28 cellular contexts compared by ENCODE assay signal in the genomic region with DNA sequence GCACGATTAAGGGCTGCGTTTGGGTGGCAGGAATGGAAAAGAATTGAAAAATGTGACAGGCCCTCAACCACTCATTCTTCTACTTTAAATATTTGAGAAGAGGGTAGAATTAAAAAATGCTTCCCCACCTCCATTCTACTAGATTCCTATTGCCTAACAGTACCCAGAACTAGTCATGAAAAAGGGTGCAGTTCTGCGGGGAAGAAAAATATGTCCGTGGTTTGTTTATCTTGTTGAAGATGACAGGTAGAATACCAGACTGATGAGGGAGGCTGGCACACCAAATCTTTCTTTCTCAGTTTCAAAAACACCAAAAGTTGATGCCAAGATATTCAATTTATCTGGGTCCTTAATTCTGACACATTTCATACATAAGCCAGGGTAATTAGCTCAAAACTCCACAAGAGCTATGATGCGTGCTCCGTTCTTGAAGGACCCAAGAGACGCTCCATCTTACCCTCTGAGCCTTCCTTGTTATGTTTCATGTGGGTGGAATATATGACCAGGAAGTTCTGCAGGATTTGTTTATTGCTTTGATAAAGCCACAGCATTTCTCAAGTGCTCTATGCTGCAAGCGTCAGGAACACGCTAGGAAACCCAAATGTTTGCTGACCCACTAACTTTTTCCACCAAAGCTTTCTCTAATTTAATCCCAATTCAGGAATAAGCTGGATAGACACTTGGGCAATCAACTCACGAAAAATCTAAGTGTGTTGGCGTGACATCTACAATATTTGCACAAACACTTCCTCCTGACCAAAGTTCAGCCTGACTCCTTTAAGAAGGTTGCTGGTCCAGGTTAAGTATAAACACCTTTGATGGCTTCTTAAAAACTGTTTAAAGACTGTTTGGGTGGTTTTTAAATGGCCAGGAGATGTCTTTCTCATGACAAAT. TPM values are rescaled to one million over a fixed set of nuclear protein-coding genes. Genes with fewer than 3 reads are reported as not detected.
DNase-seq lines count a peak whose midpoint lies in the region; ATAC-seq, FAIRE-seq and TF ChIP-seq lines count a peak whose summit lies in the region.
"Had no signal": no experiment of that assay in that cellular context is flagged by ENCODE, and none has a peak within 500 bp of the region (broad histone marks: within the 10 kb centered on the region; RNA-seq: fewer than 3 reads in every experiment).

No MANE protein-coding gene starts in this region.

- no peak for TF ChIP-seq POLR2A in A549 (IDR thresholded peaks at IDR 0.05; ENCODE audit: low read length)

- H3K9ac ChIP-seq in PC-3 (ENCODE audit: low read length) = no peak overlapping the region
- peak overlapping the region in 1 of 2 donors; percentile 39 for H3K9ac ChIP-seq in colonic mucosa (ENCODE audit: low read depth in 2 of 2, low read length in 2 of 2)

- H3F3A ChIP-seq in PC-3 (ENCODE audit: low read length, unreplicated experiment) = no peaks in the 10 kb centered on the region

- no peak overlapping the region for H3K4me3 Mint-ChIP-seq in T-cell
- H3K4me3 Mint-ChIP-seq in activated T-cell treated with anti-CD3 and anti-CD28 coated beads, Interleukin-2, amount 50 U/mL, for 24 hours = no peak overlapping the region
- H3K4me3 Mint-ChIP-seq: activated B cell treated with CpG ODN at 0.5 μM for 24 hours; CD14-positive monocyte; naive B cell; stimulated activated naive CD8-positive, alpha-beta T cell treated with anti-CD3 and anti-CD28 coated beads, Interleukin-15, amount 100 ng/mL, for 72 hours had no signal

- no peaks in the 10 kb centered on the region for H4K20me1 ChIP-seq in PC-3 (ENCODE audit: low read length)

- TF ChIP-seq RAD21 in A549 (conservative IDR thresholded peaks at IDR 0.05 in 1 of 2, IDR thresholded peaks at IDR 0.05 in 1 of 2) = no peak

- no peaks in the 10 kb centered on the region for H3K36me3 Mint-ChIP-seq in T-cell
- no peaks in the 10 kb centered on the region for H3K36me3 Mint-ChIP-seq in activated T-cell treated with anti-CD3 and anti-CD28 coated beads, Interleukin-2, amount 50 U/mL, for 24 hours (ENCODE audit: low read depth)
- H3K36me3 Mint-ChIP-seq: CD14-positive monocyte, naive B cell had no signal

- H3K27me3 Mint-ChIP-seq in T-cell = peaks cover 8 to 27% of the 10 kb centered on the region in 2 donors
- H3K27me3 Mint-ChIP-seq in activated T-cell treated with anti-CD3 and anti-CD28 coated beads, Interleukin-2, amount 50 U/mL, for 24 hours = peaks cover 35% of the 10 kb centered on the region

- WGBS in A549 (ENCODE audit: missing lambda C conversion rate) = 59% methylated on average over 11 of the region's 11 CpGs

- FAIRE-seq in A549 (lab: Jason Lieb, UNC) = no peak
- FAIRE-seq: endothelial cell of umbilical vein, kidney had no signal

- TF ChIP-seq EP300 in A549 (IDR thresholded peaks at IDR 0.05) = no peak

- ATAC-seq in A549 = no peak
- no peak for ATAC-seq in PC-3
- peak; percentile 92 for ATAC-seq in mucosa of descending colon
- ATAC-seq in HG03442 (IDR thresholded peaks at IDR 0.05; ENCODE audit: unreplicated experiment) = no peak
- no peak for ATAC-seq in T-cell (replicated peaks in 1 of 4)
- ATAC-seq: gastroesophageal sphincter; stimulated activated naive CD8-positive, alpha-beta T cell treated with anti-CD3 and anti-CD28 coated beads, Interleukin-15, amount 100 ng/mL, for 72 hours had no signal

- H3K27ac ChIP-seq in A549 (no peak overlapping the region), PC-3 (ENCODE audit: low read length) (no peak overlapping the region), colonic mucosa (peak overlapping the region; percentile 71), tibial artery (no peak overlapping the region)
- H3K27ac ChIP-seq: cardiac muscle cell, gastroesophageal sphincter, RWPE1 had no signal

- CTCF ChIA-PET in A549 (lab: Yijun Ruan, JAX) = interaction anchor here (1.6 kb wide), 1 partner anchor 9 kb away, joined by 3 read pairs; no protein-coding TSS in a partner anchor
- CTCF ChIA-PET in PC-3 (lab: Charles Lee) = no interaction called here
- CTCF ChIA-PET in T-cell (lab: Charles Lee) = no interaction called here

- H3K4me2 ChIP-seq in A549 (peak overlapping the region; percentile 24; the same call in 2 of the 3 replicates), PC-3 (ENCODE audit: low read length) (no peak overlapping the region)

- no peak overlapping the region for H3K4me3 ChIP-seq in A549
- no peak overlapping the region for H3K4me3 ChIP-seq in PC-3 (ENCODE audit: low read length)
- no peak overlapping the region for H3K4me3 ChIP-seq in colonic mucosa
- no peak overlapping the region for H3K4me3 ChIP-seq in mucosa of descending colon
- no peak overlapping the region for H3K4me3 ChIP-seq in tibial artery
- H3K4me3 ChIP-seq: cardiac muscle cell, gastroesophageal sphincter, lung had no signal

- intact Hi-C loops in PC-3 (cut with micrococcal nuclease) = no loop called here
- intact Hi-C loops in colonic mucosa (cut with DNase I) = no loop called here
- intact Hi-C loops in mucosa of descending colon (cut with DNase I, micrococcal nuclease) = no loop called here
- intact Hi-C loops in tibial artery (cut with DNase I; ENCODE audit: low total_unique reads) = no loop called here

- BruUV-seq in PC-3 (replicated peaks; lab: Mats Ljungman, UMichigan) = no TSS peak

- H3K27ac Mint-ChIP-seq in T-cell = no peak overlapping the region
- H3K27ac Mint-ChIP-seq in activated T-cell treated with anti-CD3 and anti-CD28 coated beads, Interleukin-2, amount 50 U/mL, for 24 hours = no peak overlapping the region
- H3K27ac Mint-ChIP-seq: activated B cell treated with CpG ODN at 0.5 μM for 24 hours, CD14-positive monocyte had no signal

- no peaks in the 10 kb centered on the region for H3K9me3 Mint-ChIP-seq in T-cell
- no peaks in the 10 kb centered on the region for H3K9me3 Mint-ChIP-seq in activated T-cell treated with anti-CD3 and anti-CD28 coated beads, Interleukin-2, amount 50 U/mL, for 24 hours
- H3K9me3 Mint-ChIP-seq: activated B cell treated with CpG ODN at 0.5 μM for 24 hours; stimulated activated naive CD8-positive, alpha-beta T cell treated with anti-CD3 and anti-CD28 coated beads, Interleukin-15, amount 100 ng/mL, for 72 hours had no signal

- no peaks in the 10 kb centered on the region for H3K79me2 ChIP-seq in PC-3 (ENCODE audit: low read length)

- POLR2A ChIA-PET in A549 (lab: Yijun Ruan, JAX) = no interaction called here
- POLR2A ChIA-PET in PC-3 (lab: Charles Lee; ENCODE audit: unreplicated experiment) = no interaction called here
- POLR2A ChIA-PET in T-cell (lab: Charles Lee) = no interaction called here

- H3K27me3 ChIP-seq in PC-3 (ENCODE audit: low read length) (no peaks in the 10 kb centered on the region), colonic mucosa (no peaks in the 10 kb centered on the region), tibial artery (no peaks in the 10 kb centered on the region)
- H3K27me3 ChIP-seq: cardiac muscle cell, gastroesophageal sphincter had no signal

- H3K9me2 ChIP-seq in PC-3 (replicated peaks; ENCODE audit: low read length) = no peaks in the 10 kb centered on the region

- H3K9me3 ChIP-seq in A549 (no peaks in the 10 kb centered on the region), PC-3 (ENCODE audit: low read length) (no peaks in the 10 kb centered on the region), colonic mucosa (no peaks in the 10 kb centered on the region), mucosa of descending colon (no peaks in the 10 kb centered on the region), tibial artery (no peaks in the 10 kb centered on the region)
- H3K9me3 ChIP-seq: gastroesophageal sphincter had no signal

- H3K4me1 ChIP-seq in A549 (peaks cover 10% of the 10 kb centered on the region; the same call in 2 of the 3 replicates), PC-3 (ENCODE audit: insufficient read depth, low read length) (no peaks in the 10 kb centered on the region), colonic mucosa (no peaks in the 10 kb centered on the region), mucosa of descending colon (ENCODE audit: low read depth) (peaks cover 19% of the 10 kb centered on the region), tibial artery (no peaks in the 10 kb centered on the region)
- H3K4me1 ChIP-seq: gastroesophageal sphincter had no signal

- no peak overlapping the region for H2AFZ ChIP-seq in PC-3 (ENCODE audit: low read length)

- no peaks in the 10 kb centered on the region for H3K4me1 Mint-ChIP-seq in T-cell
- H3K4me1 Mint-ChIP-seq in activated T-cell treated with anti-CD3 and anti-CD28 coated beads, Interleukin-2, amount 50 U/mL, for 24 hours (ENCODE audit: low read depth) = no peaks in the 10 kb centered on the region
- H3K4me1 Mint-ChIP-seq: activated B cell treated with CpG ODN at 0.5 μM for 24 hours; CD14-positive monocyte; naive B cell; stimulated activated naive CD8-positive, alpha-beta T cell treated with anti-CD3 and anti-CD28 coated beads, Interleukin-15, amount 100 ng/mL, for 72 hours had no signal

- H3K36me3 ChIP-seq in PC-3 (ENCODE audit: low read depth, low read length) (no peaks in the 10 kb centered on the region), colonic mucosa (no peaks in the 10 kb centered on the region), mucosa of descending colon (ENCODE audit: low read depth) (no peaks in the 10 kb centered on the region), tibial artery (no peaks in the 10 kb centered on the region)
- H3K36me3 ChIP-seq: cardiac muscle cell, gastroesophageal sphincter had no signal

- no peak for DNase-seq in A549 (ENCODE audit: low read depth in 1 of 2, low spot score in 1 of 2)
- peak; percentile 23 for DNase-seq in PC-3
- peak; percentile 46 for DNase-seq in colonic mucosa
- peak in 1 of 3 donors; percentile 61 for DNase-seq in mucosa of descending colon
- no peak for DNase-seq in T-cell
- no peak for DNase-seq in activated T-cell treated with anti-CD3 and anti-CD28 coated beads, Interleukin-2, amount 50 U/mL, for 24 hours
- DNase-seq in tibial artery = no peak
- DNase-seq: ACHN; activated B cell treated with CpG ODN at 0.5 μM for 24 hours; activated CD4-positive, alpha-beta T cell treated with anti-CD3 and anti-CD28 coated beads, Interleukin-2, amount 50 U/mL, for 48 hours; activated effector memory CD4-positive, alpha-beta T cell treated with Interleukin-2 at 50 U/mL for 16 hours; DMS 273 treated with DMSO at 0.1 percent for 48 hours; GOT3; kidney; naive B cell; NCI-H1694; NCI-H2171; NCI-H526; occipital lobe; stimulated activated naive CD8-positive, alpha-beta T cell treated with anti-CD3 and anti-CD28 coated beads, Interleukin-15, amount 100 ng/mL, for 72 hours; T-helper 9 cell had no signal

- no peak for TF ChIP-seq CTCF in A549 (IDR thresholded peaks at IDR 0.05)
- no peak for TF ChIP-seq CTCF in PC-3 (conservative IDR thresholded peaks at IDR 0.05; ENCODE audit: low read depth, low read length)
- TF ChIP-seq CTCF in colonic mucosa (IDR thresholded peaks at IDR 0.05) = no peak
- no peak for TF ChIP-seq CTCF in mucosa of descending colon (IDR thresholded peaks at IDR 0.05)
- TF ChIP-seq CTCF in tibial artery (IDR thresholded peaks at IDR 0.05) = no peak

RNA-seq across cellular contexts. Expression of a gene that starts 20.6 kb away (rescaled TPM):
- polyA plus RNA-seq in A549 (2011; rRNA removed) = 6.5 and 8.1 TPM in 2 replicates
- polyA plus RNA-seq in A549 (2012; cell fraction: cytosol; rRNA removed) = 1.2 and 1.3 TPM in 2 replicates
- 1.5 and 1.9 TPM in 2 replicates for polyA plus RNA-seq in A549 (2012; cell fraction: nucleus; rRNA removed)
- polyA plus RNA-seq in A549 (2017; fragmentation: RNase III; extraction: RNeasy Plus Mini Kit Qiagen cat#74134 plus additional on column Dnase treatment) = 2.5 to 2.8 TPM (median 2.8 TPM) in 3 replicates
- polyA minus RNA-seq in A549 (2011; rRNA and poly(A)+ RNA removed) = 19.2 and 24.0 TPM in 2 replicates
- 5.3 and 5.8 TPM in 2 replicates for total RNA-seq in PC-3 (2014; rRNA removed)
- 10 to 100 TPM; 13.6 to 21.5 TPM for total RNA-seq in colonic mucosa
- 10 to 100 TPM; 15.5 to 23.2 (median 21.1) TPM for total RNA-seq in mucosa of descending colon
- 1 to 10 TPM; 5.4 to 8.1 (median 7.5) TPM for total RNA-seq in T-cell

RNA-seq across cellular contexts. Expression of a gene that starts 55.7 kb away (rescaled TPM):
- polyA plus RNA-seq in A549 (2011; rRNA removed) = 4.1 and 6.2 TPM in 2 replicates
- 2.6 and 3.2 TPM in 2 replicates for polyA plus RNA-seq in A549 (2012; cell fraction: cytosol; rRNA removed)
- polyA plus RNA-seq in A549 (2012; cell fraction: nucleus; rRNA removed) = 2.0 TPM in 2 replicates
- polyA plus RNA-seq in A549 (2017; fragmentation: RNase III; extraction: RNeasy Plus Mini Kit Qiagen cat#74134 plus additional on column Dnase treatment) = 3.9 to 6.6 TPM (median 5.0 TPM) in 3 replicates
- polyA minus RNA-seq in A549 (2011; rRNA and poly(A)+ RNA removed) = 2.8 and 5.0 TPM in 2 replicates
- total RNA-seq in PC-3 (2014; rRNA removed) = not detected in 2 replicates
- total RNA-seq in colonic mucosa = 1 to 10 TPM; 2.1 to 6.1 TPM
- total RNA-seq in mucosa of descending colon = 1 to 10 TPM; 2.2 to 6.5 (median 4.5) TPM
- total RNA-seq in T-cell = not detected
- total RNA-seq: activated B cell treated with CpG ODN at 0.5 μM for 24 hours, cardiac muscle cell, endothelial cell of umbilical vein had no signal
- polyA plus RNA-seq: cardiac muscle cell, CD14-positive monocyte, endothelial cell of umbilical vein had no signal

Comparison
In these comparisons a context has a peak if more than half of its experiments do, and no peak if none do; other contexts are left out.
1. DNase-seq: peak in PC-3 (single experiment) and colonic mucosa (single experiment); none in A549 (0 of 2), T-cell (0 of 34), activated T-cell treated with anti-CD3 and anti-CD28 coated beads, Interleukin-2, amount 50 U/mL, for 24 hours (single experiment) and tibial artery (0 of 2).